In the genomic region with DNA sequence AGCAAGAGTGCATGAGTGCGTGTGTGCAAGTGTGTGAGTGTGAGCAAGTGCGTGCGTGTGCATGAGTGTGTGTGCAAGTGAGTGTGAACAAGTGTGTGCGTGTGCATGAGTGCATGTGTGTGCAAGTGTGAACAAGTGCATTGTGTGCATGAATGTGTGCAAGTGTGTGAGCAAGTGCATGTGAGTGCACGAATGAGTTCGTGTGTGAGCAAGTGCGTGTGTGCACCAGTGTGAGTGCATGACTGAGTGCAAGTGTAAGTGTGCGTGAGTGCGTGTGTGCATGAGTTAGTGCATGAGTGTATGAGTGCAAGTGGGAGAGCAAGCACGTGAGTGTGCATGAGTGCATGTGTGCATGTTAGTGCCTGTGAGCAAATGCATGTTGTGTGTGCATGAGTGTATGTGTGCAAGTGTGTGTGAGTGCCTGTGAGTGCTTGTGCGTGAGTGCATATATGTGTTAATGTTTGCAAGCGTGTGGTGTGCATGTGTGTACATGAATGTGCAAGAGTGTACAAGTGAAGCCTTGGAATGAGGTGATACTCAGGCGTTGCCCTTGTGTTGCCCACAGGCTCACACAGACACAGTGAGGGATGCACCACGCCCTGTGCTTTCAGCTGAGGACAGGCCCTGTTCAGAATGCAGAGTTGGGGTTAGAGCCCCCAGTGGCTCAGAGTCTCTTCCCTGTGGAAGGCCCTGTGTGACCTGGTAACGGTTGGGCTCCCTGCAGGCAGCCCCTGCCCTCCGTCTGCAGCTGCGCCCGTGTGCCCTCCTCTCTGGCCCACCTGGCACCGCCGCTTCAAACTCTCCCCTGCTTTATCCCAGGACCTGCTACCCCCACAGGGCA, we compare ENCODE assay signal across 22 cellular contexts.
A peak's percentile ranks its signal among the peaks of the same experiment; 100 is the strongest.
DNase-seq lines count a peak whose midpoint lies in the region; ATAC-seq, FAIRE-seq and TF ChIP-seq lines count a peak whose summit lies in the region.
"Had no signal": no experiment of that assay in that cellular context is flagged by ENCODE, and none has a peak within 500 bp of the region (broad histone marks: within the 10 kb centered on the region; RNA-seq: fewer than 3 reads in every experiment).

No MANE protein-coding gene starts in this region.

- no peak for TF ChIP-seq RAD21 in H1 (IDR thresholded peaks at IDR 0.05 in 1 of 2, conservative IDR thresholded peaks at IDR 0.05 in 1 of 2; ENCODE audit: low read depth in 2 of 2, low read length in 2 of 2)

- CTCF ChIA-PET in H1 (lab: Charles Lee; ENCODE audit: partially characterized antibody), result interaction anchor here (1.0 to 1.2 kb wide), 3 partner anchors 32 to 53 kb away, joined by 3 to 4 read pairs (median 3); no protein-coding TSS in a partner anchor

- H3K79me2 ChIP-seq in H1 (ENCODE audit: control insufficient read depth in 1 of 2, insufficient read depth in 2 of 2, low read length in 2 of 2) (no peaks in the 10 kb centered on the region), GM23248 (ENCODE audit: insufficient read depth) (0 out of 2 replicates have a peak, but pooled peaks cover 11% of the 10 kb centered on the region)

- H3K4me2 ChIP-seq in H1 (ENCODE audit: insufficient read depth in 1 of 2, low read depth in 2 of 2, low read length in 2 of 2), result no peak overlapping the region
- no peak overlapping the region for H3K4me2 ChIP-seq in neuronal stem cell (ENCODE audit: insufficient read depth, low read length, poor library complexity, severe bottlenecking)
- no peak overlapping the region for H3K4me2 ChIP-seq in GM23248 (ENCODE audit: unreplicated experiment)

- H4K8ac ChIP-seq in H1 (ENCODE audit: extremely low read depth, insufficient read depth, low read length), result no peak overlapping the region
- no peak overlapping the region for H4K8ac ChIP-seq in neuronal stem cell (ENCODE audit: low read depth, low read length)

- TF ChIP-seq CTCF in heart right ventricle (IDR thresholded peaks at IDR 0.05) (no peak), H1 (IDR thresholded peaks at IDR 0.05; ENCODE audit: control extremely low read depth in 1 of 3, insufficient read depth in 1 of 3, low read depth in 1 of 3, low read length in 3 of 3) (no peak)

- no peak overlapping the region for H2BK20ac ChIP-seq in H1 (ENCODE audit: low read length)

- ATAC-seq in Right ventricle myocardium inferior (no peak), heart right ventricle (no peak)

- FAIRE-seq in H1 (lab: Jason Lieb, UNC) (no peak), urothelium cell line (lab: Jason Lieb, UNC) (peak; percentile 90)
- FAIRE-seq: A204.1, endometrium, RCC 7860 had no signal

- H2BK5ac ChIP-seq in H1 (ENCODE audit: low read depth, low read length), result peak overlapping the region; percentile 62; the same call in 1 of the 2 replicates
- H2BK5ac ChIP-seq in neuronal stem cell (ENCODE audit: low read length), result no peak overlapping the region

- WGBS in heart right ventricle, 2 donors, result 96 to 97% methylated on average over 20 of the region's 20 CpGs
- 88% methylated on average over 20 of the region's 20 CpGs; no CpG with 5 or more reads in 1 of the 2 experiments for WGBS in H1 (ENCODE audit: extremely low coverage in 1 of 2, insufficient coverage in 1 of 2, insufficient read length in 1 of 2, insufficient replicate concordance in 2 of 2, low coverage in 1 of 2, low lambda C conversion rate in 2 of 2, missing lambda C conversion rate in 1 of 2), 2 experiments
- WGBS in neuronal stem cell (ENCODE audit: extremely low coverage in 2 of 2, insufficient read length in 2 of 2, insufficient replicate concordance in 1 of 2), 2 donors, result no CpG with 5 or more reads among the region's 20 CpGs
- 95 to 97% methylated on average over 20 of the region's 20 CpGs for WGBS in GM23248 (ENCODE audit: low coverage in 1 of 2, low lambda C conversion rate in 2 of 2, missing lambda C conversion rate in 2 of 2), 2 experiments

- H3K79me1 ChIP-seq in H1 (ENCODE audit: low read depth, low read length), result peaks cover 6% of the 10 kb centered on the region
- H3K79me1 ChIP-seq in neuronal stem cell (ENCODE audit: low read depth, low read length), result peaks cover 3% of the 10 kb centered on the region

- H3F3A ChIP-seq in GM23248 (ENCODE audit: insufficient read depth), result no peaks in the 10 kb centered on the region

- TF ChIP-seq POLR2A in H1 (IDR thresholded peaks at IDR 0.05; ENCODE audit: control extremely low read depth in 1 of 2, low read depth in 2 of 2, low read length in 2 of 2), result no peak

- H3K36me3 ChIP-seq in heart right ventricle (peaks cover 0 to 26% (median 8%) of the 10 kb centered on the region in 9 donors), H1 (ENCODE audit: control insufficient read depth in 2 of 4, insufficient read depth in 4 of 4, low read length in 3 of 4) (no peaks in the 10 kb centered on the region; a peak in 1 of 8 replicates), neuronal stem cell (replicated peaks in 1 of 2; ENCODE audit: control insufficient read depth in 2 of 2, insufficient read depth in 2 of 2, low read length in 2 of 2) (no peaks in the 10 kb centered on the region), GM23248 (ENCODE audit: low read depth) (0 out of 2 replicates have a peak, but pooled peaks cover 3% of the 10 kb centered on the region)
- H3K36me3 ChIP-seq: BE2C had no signal

- H2BK12ac ChIP-seq in H1 (ENCODE audit: low read depth, low read length) (no peak overlapping the region), neuronal stem cell (ENCODE audit: low read length) (peak overlapping the region; percentile 5)

- no peak overlapping the region for H3K56ac ChIP-seq in H1 (replicated peaks; ENCODE audit: insufficient read length, low read depth, low read length)

- H4K91ac ChIP-seq in H1 (replicated peaks; ENCODE audit: insufficient read length, low read length) (peak overlapping the region; percentile 83), neuronal stem cell (ENCODE audit: low read depth, low read length, poor library complexity) (no peak overlapping the region)

- H3K9me3 ChIP-seq in heart right ventricle (no peaks in the 10 kb centered on the region), H1 (ENCODE audit: insufficient read depth in 2 of 2, low read depth in 1 of 2, low read length in 1 of 2) (no peaks in the 10 kb centered on the region), neuronal stem cell (replicated peaks in 1 of 2; ENCODE audit: control insufficient read depth in 2 of 2, insufficient read depth in 1 of 2, low read depth in 1 of 2, low read length in 2 of 2) (peaks cover 7 to 9% of the 10 kb centered on the region in 2 donors), GM23248 (ENCODE audit: low read depth) (no peaks in the 10 kb centered on the region)
- H3K9me3 ChIP-seq: BE2C, upper lobe of left lung had no signal

- H2AFZ ChIP-seq in H1 (ENCODE audit: low read length), result no peak overlapping the region
- H2AFZ ChIP-seq in neuronal stem cell (ENCODE audit: low read length), result no peak overlapping the region
- H2AFZ ChIP-seq in GM23248, result no peak overlapping the region

- no peaks in the 10 kb centered on the region for H3K27me3 ChIP-seq in heart right ventricle
- H3K27me3 ChIP-seq in H1 (replicated peaks in 1 of 4; ENCODE audit: control insufficient read depth in 3 of 4, extremely low read depth in 1 of 4, insufficient read depth in 3 of 4, low read length in 3 of 4), result no peaks in the 10 kb centered on the region
- no peaks in the 10 kb centered on the region for H3K27me3 ChIP-seq in neuronal stem cell (ENCODE audit: control insufficient read depth in 3 of 3, insufficient read depth in 3 of 3, low read depth in 1 of 3, low read length in 3 of 3)
- no peaks in the 10 kb centered on the region for H3K27me3 ChIP-seq in GM23248 (replicated peaks; ENCODE audit: insufficient read depth)
- H3K27me3 ChIP-seq: BE2C, upper lobe of left lung had no signal

- H3K14ac ChIP-seq in H1 (ENCODE audit: insufficient read length) (no peak overlapping the region), neuronal stem cell (ENCODE audit: low read length) (peak overlapping the region; percentile 64)

- H2BK15ac ChIP-seq in H1 (ENCODE audit: low read length) (no peak overlapping the region), neuronal stem cell (ENCODE audit: low read length) (no peak overlapping the region)

- in situ Hi-C loops in GM23248 (cut with MboI), result no loop called here

- peak overlapping the region; percentile 92 for H3K4ac ChIP-seq in H1 (replicated peaks; ENCODE audit: insufficient read length, low read depth, low read length)
- peak overlapping the region; percentile 17 for H3K4ac ChIP-seq in neuronal stem cell (ENCODE audit: low read length)

- intact Hi-C loops in Right ventricle myocardium inferior (cut with DNase I), result no loop called here
- intact Hi-C loops in heart right ventricle (cut with DNase I), result loop anchor here in 1 of 10 donors (10.0 kb wide), 1 partner anchor 436 kb away; no protein-coding TSS in a partner anchor

- H3K4me1 ChIP-seq in heart right ventricle (peaks cover 4 to 22% (median 16%) of the 10 kb centered on the region in 9 donors), H1 (replicated peaks in 1 of 4; ENCODE audit: control insufficient read depth in 3 of 4, insufficient read depth in 4 of 4, low read length in 3 of 4) (no peaks in the 10 kb centered on the region; a peak in 3 of 7 replicates), neuronal stem cell (ENCODE audit: control insufficient read depth in 2 of 2, insufficient read depth in 1 of 2, low read depth in 1 of 2, low read length in 2 of 2) (peaks cover 18 to 23% of the 10 kb centered on the region in 2 donors), GM23248 (ENCODE audit: insufficient read depth) (peaks cover 12% of the 10 kb centered on the region)
- H3K4me1 ChIP-seq: BE2C had no signal

- H3K9me2 ChIP-seq in GM23248 (ENCODE audit: insufficient read depth), result no peaks in the 10 kb centered on the region

- peak overlapping the region; percentile 24; the same call in 1 of the 2 replicates for H2AK5ac ChIP-seq in H1 (ENCODE audit: low read depth, low read length)
- no peak overlapping the region for H2AK5ac ChIP-seq in neuronal stem cell (ENCODE audit: low read depth, low read length)

- no peak overlapping the region for H3K23ac ChIP-seq in H1 (ENCODE audit: insufficient read length)
- peak overlapping the region; percentile 77 for H3K23ac ChIP-seq in neuronal stem cell (ENCODE audit: low read depth, low read length, poor library complexity)

- H3K9ac ChIP-seq in H1 (replicated peaks in 1 of 4; ENCODE audit: extremely low read depth in 1 of 4, low read depth in 3 of 4, low read length in 3 of 4) (no peak overlapping the region), neuronal stem cell (ENCODE audit: low read depth, low read length, poor library complexity) (peak overlapping the region; percentile 68), GM23248 (no peak overlapping the region)

- H2BK120ac ChIP-seq in H1 (replicated peaks; ENCODE audit: low read depth, low read length) (peak overlapping the region; percentile 75), neuronal stem cell (ENCODE audit: low read depth, low read length) (no peak overlapping the region)

- H4K20me1 ChIP-seq in H1 (replicated peaks in 1 of 2; ENCODE audit: control insufficient read depth in 1 of 2, insufficient read depth in 2 of 2, low read length in 2 of 2), result peaks cover 0 to 11% of the 10 kb centered on the region in 2 experiments
- H4K20me1 ChIP-seq in GM23248 (ENCODE audit: insufficient read depth), result no peaks in the 10 kb centered on the region

- DNase-seq in Right ventricle myocardium inferior (ENCODE audit: missing footprints) (peak; percentile 30), heart right ventricle (no peak), H1 (ENCODE audit: low read depth in 1 of 2, low spot score in 2 of 2) (no peak), neuronal stem cell (ENCODE audit: low spot score) (no peak), urothelium cell line (ENCODE audit: low spot score) (no peak), anterior cingulate cortex (lab: John Stamatoyannopoulos, UW) (no peak), GM23248 (no peak)
- DNase-seq in activated CD8-positive, alpha-beta memory T cell treated with anti-CD3 and anti-CD28 coated beads for 24 hours, result no peak
- DNase-seq: activated B cell treated with CpG ODN at 0.5 μM for 24 hours; activated CD4-positive, alpha-beta memory T cell treated with anti-CD3 and anti-CD28 coated beads for 36 hours; activated naive CD4-positive, alpha-beta T cell treated with Interleukin-2 at 50 U/mL for 16 hours; BE2C; Calu3; NCI-H2107; stimulated activated CD4-positive, alpha-beta T cell treated with anti-CD3 and anti-CD28 coated beads, Interleukin-2, amount 100 ng/mL, for 24 hours; stimulated activated naive CD4-positive, alpha-beta T cell treated with Interleukin-2 at 50 U/mL for 16 hours; T-helper 9 cell had no signal

- no peaks in the 10 kb centered on the region for H3K23me2 ChIP-seq in H1 (ENCODE audit: low read depth, low read length)

- H3K4me3 ChIP-seq in heart right ventricle (no peak overlapping the region), H1 (ENCODE audit: extremely low read depth in 1 of 4, insufficient read depth in 2 of 4, low read depth in 3 of 4, low read length in 4 of 4) (no peak overlapping the region), neuronal stem cell (ENCODE audit: low read length in 2 of 2) (peak overlapping the region in 1 of 2 donors; percentile 16), GM23248 (no peak overlapping the region)
- H3K4me3 ChIP-seq: SK-N-MC, upper lobe of left lung had no signal

- H3K18ac ChIP-seq in H1 (ENCODE audit: extremely low read depth, low read length) (no peak overlapping the region), neuronal stem cell (ENCODE audit: low read length) (peak overlapping the region; percentile 1)

- no peak overlapping the region for H3K27ac ChIP-seq in heart right ventricle
- H3K27ac ChIP-seq in H1 (ENCODE audit: low read depth, low read length), result no peak overlapping the region
- H3K27ac ChIP-seq in neuronal stem cell (replicated peaks; ENCODE audit: low read length), result no peak overlapping the region
- H3K27ac ChIP-seq in GM23248, result no peak overlapping the region
- H3K27ac ChIP-seq: SK-N-MC, upper lobe of left lung had no signal

- POLR2A ChIA-PET in H1 (lab: Charles Lee; ENCODE audit: partially characterized antibody), result interaction anchor here (0.6 kb wide), 1 partner anchor 117 kb away, joined by 3 read pairs; no protein-coding TSS in a partner anchor

- no peak overlapping the region for H4K5ac ChIP-seq in H1 (ENCODE audit: insufficient read length, low read depth, low read length)

- no peak for TF ChIP-seq EP300 in H1 (IDR thresholded peaks at IDR 0.05; ENCODE audit: borderline replicate concordance in 1 of 2, low read depth in 2 of 2, low read length in 2 of 2)
